In the genomic region with DNA sequence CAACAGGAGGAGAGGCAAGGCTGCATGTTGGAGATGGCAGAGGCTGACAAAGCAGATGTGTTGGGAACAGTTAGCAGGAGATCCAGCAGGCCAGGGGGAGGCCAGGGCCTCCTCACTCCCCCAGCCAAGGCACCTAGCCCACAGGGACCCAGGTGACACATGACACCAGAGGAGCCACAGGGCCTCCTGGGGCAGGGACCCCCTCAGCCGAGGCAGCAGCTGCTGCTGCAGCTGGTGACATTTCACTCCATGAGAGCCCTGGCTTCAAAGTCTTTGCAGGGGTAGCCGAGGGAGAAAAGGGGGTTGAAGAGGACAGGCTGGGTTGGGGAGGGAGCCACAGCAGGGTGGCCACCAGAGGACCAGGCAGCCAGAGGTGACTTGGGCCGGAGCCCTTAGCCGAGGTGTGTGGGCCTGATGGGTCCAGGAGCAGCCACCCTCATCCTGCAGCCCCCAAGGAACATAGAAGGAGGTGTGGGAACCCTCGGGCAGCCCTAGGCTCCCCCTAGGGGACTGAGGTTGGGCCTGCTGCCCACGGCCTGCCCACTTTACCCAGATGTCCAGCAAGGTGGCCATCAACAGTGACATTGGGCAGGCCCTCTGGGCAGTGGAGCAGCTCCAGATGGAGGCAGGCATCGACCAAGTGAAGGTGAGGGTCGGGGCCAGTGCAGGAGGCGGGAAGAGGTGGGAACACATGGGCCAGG, we compare ENCODE assay signal across 22 cellular contexts. TPM values are rescaled to one million over a fixed set of nuclear protein-coding genes. Genes with fewer than 3 reads are reported as not detected.
DNase-seq lines count a peak whose midpoint lies in the region; ATAC-seq and TF ChIP-seq lines count a peak whose summit lies in the region.
"Had no signal": no experiment of that assay in that cellular context is flagged by ENCODE, and none has a peak within 500 bp of the region (broad histone marks: within the 10 kb centered on the region; RNA-seq: fewer than 3 reads in every experiment).

A gene (plus strand): TSS at position 503 of the 701 bp plus-strand sequence. CDS start 51 bp downstream, at position 554.

- H3K27me3 Mint-ChIP-seq in activated CD8-positive, alpha-beta T cell treated with anti-CD3 and anti-CD28 coated beads, Interleukin-2, amount 10 ng/mL, durations not matched to agents 7 days and 5 days (ENCODE audit: low read depth): no peaks in the 10 kb centered on the region
- no peaks in the 10 kb centered on the region for H3K27me3 Mint-ChIP-seq in activated CD8-positive, alpha-beta T cell treated with anti-CD3 and anti-CD28 coated beads for 36 hours
- no peaks in the 10 kb centered on the region for H3K27me3 Mint-ChIP-seq in endodermal cell (ENCODE audit: insufficient read depth)
- H3K27me3 Mint-ChIP-seq: CD4-positive, CD25-positive, alpha-beta regulatory T cell had no signal

- H3K4me3 Mint-ChIP-seq in activated CD8-positive, alpha-beta T cell treated with anti-CD3 and anti-CD28 coated beads, Interleukin-2, amount 10 ng/mL, durations not matched to agents 7 days and 5 days: no peak within 1 kb of the TSS
- H3K4me3 Mint-ChIP-seq in activated CD8-positive, alpha-beta T cell treated with anti-CD3 and anti-CD28 coated beads for 36 hours: no peak within 1 kb of the TSS
- no peak within 1 kb of the TSS for H3K4me3 Mint-ChIP-seq in endodermal cell

- H3K27me3 ChIP-seq in endodermal cell (ENCODE audit: control insufficient read depth, insufficient read depth, low read length, poor library complexity, severe bottlenecking): no peaks in the 10 kb centered on the region
- H3K27me3 ChIP-seq in osteoblast (ENCODE audit: insufficient read depth, low read length): no peaks in the 10 kb centered on the region
- H3K27me3 ChIP-seq: Peyer's patch had no signal

- POLR2A ChIA-PET in activated CD8-positive, alpha-beta T cell treated with anti-CD3 and anti-CD28 coated beads, Interleukin-2, amount 10 ng/mL, durations not matched to agents 7 days and 5 days (lab: Charles Lee): no interaction called here
- POLR2A ChIA-PET in activated CD8-positive, alpha-beta T cell treated with anti-CD3 and anti-CD28 coated beads for 36 hours (lab: Charles Lee): interaction anchor here (5.3 kb wide), 1 partner anchor 8 kb away, joined by 35 read pairs; a partner anchor contains a TSS

- H3K9me3 Mint-ChIP-seq in activated CD8-positive, alpha-beta T cell treated with anti-CD3 and anti-CD28 coated beads, Interleukin-2, amount 10 ng/mL, durations not matched to agents 7 days and 5 days (ENCODE audit: insufficient read depth): no peaks in the 10 kb centered on the region
- no peaks in the 10 kb centered on the region for H3K9me3 Mint-ChIP-seq in activated CD8-positive, alpha-beta T cell treated with anti-CD3 and anti-CD28 coated beads for 36 hours
- H3K9me3 Mint-ChIP-seq in endodermal cell: no peaks in the 10 kb centered on the region

- H3K9me3 ChIP-seq in endodermal cell (ENCODE audit: control insufficient read depth, low read length) (no peaks in the 10 kb centered on the region), osteoblast (ENCODE audit: low read depth, low read length) (no peaks in the 10 kb centered on the region)
- H3K9me3 ChIP-seq: Caco-2, Peyer's patch had no signal

- ATAC-seq in activated CD8-positive, alpha-beta T cell treated with anti-CD3 and anti-CD28 coated beads, Interleukin-2, amount 10 ng/mL, durations not matched to agents 7 days and 5 days: peak; percentile 8
- no peak for ATAC-seq in activated CD8-positive, alpha-beta T cell treated with anti-CD3 and anti-CD28 coated beads for 36 hours
- ATAC-seq in HG02588 (IDR thresholded peaks at IDR 0.05; ENCODE audit: unreplicated experiment) (no peak), HG03469 (IDR thresholded peaks at IDR 0.05; ENCODE audit: unreplicated experiment) (no peak)

- no peaks in the 10 kb centered on the region for H3K4me1 Mint-ChIP-seq in activated CD8-positive, alpha-beta T cell treated with anti-CD3 and anti-CD28 coated beads, Interleukin-2, amount 10 ng/mL, durations not matched to agents 7 days and 5 days (ENCODE audit: low read depth)
- no peaks in the 10 kb centered on the region for H3K4me1 Mint-ChIP-seq in activated CD8-positive, alpha-beta T cell treated with anti-CD3 and anti-CD28 coated beads for 36 hours (ENCODE audit: low read depth)
- no peaks in the 10 kb centered on the region for H3K4me1 Mint-ChIP-seq in endodermal cell
- H3K4me1 Mint-ChIP-seq: CD4-positive, CD25-positive, alpha-beta regulatory T cell had no signal

- CTCF ChIA-PET in activated CD8-positive, alpha-beta T cell treated with anti-CD3 and anti-CD28 coated beads, Interleukin-2, amount 10 ng/mL, durations not matched to agents 7 days and 5 days (lab: Charles Lee): no interaction called here
- CTCF ChIA-PET in activated CD8-positive, alpha-beta T cell treated with anti-CD3 and anti-CD28 coated beads for 36 hours (lab: Charles Lee): no interaction called here

- no peak for TF ChIP-seq CTCF in activated CD8-positive, alpha-beta T cell treated with anti-CD3 and anti-CD28 coated beads for 36 hours (IDR thresholded peaks at IDR 0.05)
- peak; percentile 11 for TF ChIP-seq CTCF in endodermal cell (conservative IDR thresholded peaks at IDR 0.05)
- TF ChIP-seq CTCF in osteoblast (IDR thresholded peaks at IDR 0.05; ENCODE audit: extremely low read depth, low read depth, low read length): no peak
- no peak for TF ChIP-seq CTCF in foreskin fibroblast (IDR thresholded peaks at IDR 0.05; ENCODE audit: low read depth, low read length)

- no peak within 1 kb of the TSS for H3K4me3 ChIP-seq in endodermal cell (ENCODE audit: low read length)
- H3K4me3 ChIP-seq in osteoblast (ENCODE audit: insufficient read depth, low read length): no peak within 1 kb of the TSS
- H3K4me3 ChIP-seq in foreskin fibroblast (ENCODE audit: low read depth in 1 of 2, low read length in 2 of 2): no peak within 1 kb of the TSS
- H3K4me3 ChIP-seq: Peyer's patch had no signal

- no peaks in the 10 kb centered on the region for H4K20me1 ChIP-seq in osteoblast (ENCODE audit: insufficient read depth, low read length)

- DNase-seq in activated CD8-positive, alpha-beta T cell treated with anti-CD3 and anti-CD28 coated beads, Interleukin-2, amount 10 ng/mL, durations not matched to agents 7 days and 5 days: no peak
- DNase-seq in activated CD8-positive, alpha-beta T cell treated with anti-CD3 and anti-CD28 coated beads for 36 hours: no peak
- DNase-seq in NCI-H2171 (lab: John Stamatoyannopoulos, UW) (peak; percentile 87), endodermal cell (no peak), osteoblast (ENCODE audit: insufficient read length, low spot score, missing footprints) (peak; percentile 30), foreskin fibroblast (no peak)
- DNase-seq: Caco-2; CD4-positive, CD25-positive, alpha-beta regulatory T cell; GDM1; NCI-H1092; NCI-H1436 treated with DMSO at 0.1 percent for 48 hours; NCI-H2029 treated with DMSO at 0.1 percent for 48 hours; NCI-H446 treated with DMSO at 0.1 percent for 48 hours; Peyer's patch; SW 1271 had no signal

- H3K79me2 ChIP-seq in osteoblast (ENCODE audit: insufficient read depth, low read length): no peaks in the 10 kb centered on the region

- H3K36me3 ChIP-seq in endodermal cell (ENCODE audit: control insufficient read depth, insufficient read depth, low read length): peaks cover under 1% of the 10 kb centered on the region
- peaks cover under 1% of the 10 kb centered on the region for H3K36me3 ChIP-seq in osteoblast (ENCODE audit: insufficient read depth, low read length)
- H3K36me3 ChIP-seq: Peyer's patch had no signal

- H3K9ac ChIP-seq in endodermal cell (ENCODE audit: extremely low read depth, low read length, poor library complexity, severe bottlenecking): no peak within 1 kb of the TSS
- H3K9ac ChIP-seq: KMS-11 had no signal

- WGBS in endodermal cell (ENCODE audit: insufficient coverage in 1 of 2, insufficient read length in 1 of 2), 2 experiments: 91 to 96% methylated on average over 7 to 9 of the region's 9 CpGs

- intact Hi-C loops in activated CD8-positive, alpha-beta T cell treated with anti-CD3 and anti-CD28 coated beads for 36 hours (cut with micrococcal nuclease): no loop called here

- no peaks in the 10 kb centered on the region for H3K36me3 Mint-ChIP-seq in activated CD8-positive, alpha-beta T cell treated with anti-CD3 and anti-CD28 coated beads, Interleukin-2, amount 10 ng/mL, durations not matched to agents 7 days and 5 days (ENCODE audit: low read depth)
- peaks cover 5% of the 10 kb centered on the region for H3K36me3 Mint-ChIP-seq in activated CD8-positive, alpha-beta T cell treated with anti-CD3 and anti-CD28 coated beads for 36 hours (ENCODE audit: low read depth)
- peaks cover 5% of the 10 kb centered on the region for H3K36me3 Mint-ChIP-seq in endodermal cell (ENCODE audit: low read depth)
- H3K36me3 Mint-ChIP-seq: CD4-positive, CD25-positive, alpha-beta regulatory T cell had no signal

- H3K27ac Mint-ChIP-seq in activated CD8-positive, alpha-beta T cell treated with anti-CD3 and anti-CD28 coated beads, Interleukin-2, amount 10 ng/mL, durations not matched to agents 7 days and 5 days: no peak within 1 kb of the TSS
- no peak within 1 kb of the TSS for H3K27ac Mint-ChIP-seq in activated CD8-positive, alpha-beta T cell treated with anti-CD3 and anti-CD28 coated beads for 36 hours
- H3K27ac Mint-ChIP-seq in endodermal cell: no peak within 1 kb of the TSS
- H3K27ac Mint-ChIP-seq: CD4-positive, CD25-positive, alpha-beta regulatory T cell had no signal

- no peak within 1 kb of the TSS for H2AFZ ChIP-seq in osteoblast (ENCODE audit: low read length)

- H3K27ac ChIP-seq in endodermal cell (ENCODE audit: low read depth, low read length): no peak within 1 kb of the TSS
- H3K27ac ChIP-seq in osteoblast (ENCODE audit: low read depth, low read length): no peak within 1 kb of the TSS
- H3K27ac ChIP-seq: 22Rv1, KMS-11, Peyer's patch had no signal

- H3K4me1 ChIP-seq in endodermal cell (ENCODE audit: control insufficient read depth, insufficient read depth, low read length) (no peaks in the 10 kb centered on the region), osteoblast (ENCODE audit: insufficient read depth, low read length) (no peaks in the 10 kb centered on the region)
- H3K4me1 ChIP-seq: Caco-2, Peyer's patch had no signal

- H3K4me2 ChIP-seq in osteoblast (ENCODE audit: insufficient read depth, low read length): no peak within 1 kb of the TSS
- H3K4me2 ChIP-seq: KMS-11 had no signal

RNA-seq across cellular contexts. Expression of the gene that starts here (rescaled TPM):
- total RNA-seq in activated CD8-positive, alpha-beta T cell treated with anti-CD3 and anti-CD28 coated beads, Interleukin-2, amount 10 ng/mL, durations not matched to agents 7 days and 5 days: not detected
- not detected for total RNA-seq in activated CD8-positive, alpha-beta T cell treated with anti-CD3 and anti-CD28 coated beads for 36 hours
- total RNA-seq in endodermal cell (not detected), osteoblast (not detected in 2 replicates)
- polyA plus RNA-seq in endodermal cell (2013, experiment 1 of 2): not detected
- not detected for polyA plus RNA-seq in endodermal cell (2013, experiment 2 of 2)
- total RNA-seq: Caco-2; CD4-positive, CD25-positive, alpha-beta regulatory T cell; MCF 10A; Peyer's patch; SK-MEL-5 had no signal
- polyA plus RNA-seq: AG04450; CD4-positive, CD25-positive, alpha-beta regulatory T cell had no signal

Comparison
In these comparisons a context has a peak if more than half of its experiments do, and no peak if none do; other contexts are left out.
1. Peak in ATAC-seq in activated CD8-positive, alpha-beta T cell treated with anti-CD3 and anti-CD28 coated beads, Interleukin-2, amount 10 ng/mL, durations not matched to agents 7 days and 5 days; RNA of the gene not detected or under 1 TPM.
2. Peak in DNase-seq in osteoblast; RNA of the gene not detected or under 1 TPM.